Comparison of ENCODE assay signal across 8 cellular contexts in genomic region chr3:157160652-157161480, GRCh38. TPM values are rescaled to one million over a fixed set of nuclear protein-coding genes. Genes with fewer than 3 reads are reported as not detected.
DNase-seq lines count a peak whose midpoint lies in the region; ATAC-seq, FAIRE-seq and TF ChIP-seq lines count a peak whose summit lies in the region.

No MANE protein-coding gene starts in this region.

- H3K36me3 ChIP-seq in H1 (ENCODE audit: control insufficient read depth in 2 of 4, insufficient read depth in 4 of 4, low read length in 3 of 4): peaks cover 4 to 32% (median 27%) of the 10 kb centered on the region in 4 experiments

- 0 out of 2 replicates have a peak overlapping the region, but pooled peaks have one; percentile 5 for H2AFZ ChIP-seq in H1 (ENCODE audit: low read length)

- H2BK5ac ChIP-seq in H1 (ENCODE audit: low read depth, low read length): peak overlapping the region; percentile 90; the same call in 1 of the 2 replicates

- H2BK20ac ChIP-seq in H1 (ENCODE audit: low read length): no peak overlapping the region

- H2AK5ac ChIP-seq in H1 (ENCODE audit: low read depth, low read length): 0 out of 2 replicates have a peak overlapping the region, but pooled peaks have one; percentile 29

- peak overlapping the region; percentile 64 to 99 (median 96) for H3K9ac ChIP-seq in H1 (replicated peaks in 1 of 4; ENCODE audit: extremely low read depth in 1 of 4, low read depth in 3 of 4, low read length in 3 of 4)

- TF ChIP-seq CTCF in activated B cell treated with CpG ODN at 0.5 μM for 24 hours (IDR thresholded peaks at IDR 0.05) (no peak), H1 (IDR thresholded peaks at IDR 0.05; ENCODE audit: control extremely low read depth in 1 of 3, insufficient read depth in 1 of 3, low read depth in 1 of 3, low read length in 3 of 3) (no peak)

- WGBS in H1 (ENCODE audit: extremely low coverage in 1 of 2, insufficient coverage in 1 of 2, insufficient read length in 1 of 2, insufficient replicate concordance in 2 of 2, low coverage in 1 of 2, low lambda C conversion rate in 2 of 2, missing lambda C conversion rate in 1 of 2), 2 experiments: 22% methylated on average over 22 of the region's 22 CpGs; no CpG with 5 or more reads in 1 of the 2 experiments

- TF ChIP-seq RAD21 in H1 (IDR thresholded peaks at IDR 0.05 in 1 of 2, conservative IDR thresholded peaks at IDR 0.05 in 1 of 2; ENCODE audit: low read depth in 2 of 2, low read length in 2 of 2): no peak

- no peak overlapping the region for H3K4ac ChIP-seq in H1 (replicated peaks; ENCODE audit: insufficient read length, low read depth, low read length)

- no peak overlapping the region for H2BK120ac ChIP-seq in H1 (replicated peaks; ENCODE audit: low read depth, low read length)

- peak overlapping the region; percentile 92 for H4K5ac ChIP-seq in H1 (ENCODE audit: insufficient read length, low read depth, low read length)

- H3K4me3 ChIP-seq in H1 (ENCODE audit: extremely low read depth in 1 of 4, insufficient read depth in 2 of 4, low read depth in 3 of 4, low read length in 4 of 4): peak overlapping the region; percentile 60 to 91 (median 88)

- peak overlapping the region; percentile 96; the same call in 1 of the 2 replicates for H4K8ac ChIP-seq in H1 (ENCODE audit: extremely low read depth, insufficient read depth, low read length)

- no peaks in the 10 kb centered on the region for H3K27me3 ChIP-seq in H1 (replicated peaks in 1 of 4; ENCODE audit: control insufficient read depth in 3 of 4, extremely low read depth in 1 of 4, insufficient read depth in 3 of 4, low read length in 3 of 4)

- TF ChIP-seq EP300 in H1 (IDR thresholded peaks at IDR 0.05; ENCODE audit: borderline replicate concordance in 1 of 2, low read depth in 2 of 2, low read length in 2 of 2): no peak

- H3K14ac ChIP-seq in H1 (ENCODE audit: insufficient read length): no peak overlapping the region

- H3K79me1 ChIP-seq in H1 (ENCODE audit: low read depth, low read length): 0 out of 2 replicates have a peak, but pooled peaks cover 2% of the 10 kb centered on the region

- CTCF ChIA-PET in activated B cell treated with CpG ODN at 0.5 μM for 24 hours (lab: Charles Lee): interaction anchor here (1.0 to 5.3 kb wide), 4 partner anchors 11 to 44 kb away, joined by 3 to 49 read pairs (median 3); no protein-coding TSS in a partner anchor
- CTCF ChIA-PET in H1 (lab: Charles Lee; ENCODE audit: partially characterized antibody): interaction anchor here (0.6 to 6.0 kb wide), 9 partner anchors 12 to 340 kb away, joined by 3 to 80 read pairs (median 4); no protein-coding TSS in a partner anchor

- DNase-seq in AG08395 (ENCODE audit: low spot score) (peak; percentile 82), NCI-H2107 (lab: John Stamatoyannopoulos, UW) (peak; percentile 70), activated B cell treated with CpG ODN at 0.5 μM for 24 hours (no peak), H1 (ENCODE audit: low read depth in 1 of 2, low spot score in 2 of 2) (no peak), mesenteric fat pad (ENCODE audit: low spot score) (peak; percentile 92)
- peak; percentile 31 to 36 for DNase-seq in stimulated activated CD8-positive, alpha-beta memory T cell treated with anti-CD3 and anti-CD28 coated beads, Interleukin-7, amount 100 ng/mL, for 1 hour (ENCODE audit: low read depth in 2 of 2)

- peaks cover 47% of the 10 kb centered on the region for H3K36me3 Mint-ChIP-seq in activated B cell treated with CpG ODN at 0.5 μM for 24 hours (ENCODE audit: low read depth)

- H2BK12ac ChIP-seq in H1 (ENCODE audit: low read depth, low read length): peak overlapping the region; percentile 77; the same call in 1 of the 2 replicates

- H3K18ac ChIP-seq in H1 (ENCODE audit: extremely low read depth, low read length): peak overlapping the region; percentile 81; the same call in 1 of the 2 replicates

- FAIRE-seq in H1 (lab: Jason Lieb, UNC): no peak

- peaks cover 0 to 4% (median 2%) of the 10 kb centered on the region in 4 experiments; a peak in 6 of 7 replicates for H3K4me1 ChIP-seq in H1 (replicated peaks in 1 of 4; ENCODE audit: control insufficient read depth in 3 of 4, insufficient read depth in 4 of 4, low read length in 3 of 4)

- H3K23me2 ChIP-seq in H1 (ENCODE audit: low read depth, low read length): peaks cover 10% of the 10 kb centered on the region

- H4K20me1 ChIP-seq in H1 (replicated peaks in 1 of 2; ENCODE audit: control insufficient read depth in 1 of 2, insufficient read depth in 2 of 2, low read length in 2 of 2): peaks cover 3 to 8% of the 10 kb centered on the region in 2 experiments

- intact Hi-C loops in activated B cell treated with CpG ODN at 0.5 μM for 24 hours (cut with micrococcal nuclease): loop anchor here (1.0 to 5.0 kb wide), 12 partner anchors 14 to 1641 kb away; partner anchors contain the start of genes GMPS, MFSD1, SLC33A1 and SSR3

- H2BK15ac ChIP-seq in H1 (ENCODE audit: low read length): no peak overlapping the region

- peak overlapping the region; percentile 98 for H3K27ac ChIP-seq in H1 (ENCODE audit: low read depth, low read length)

- H3K4me1 Mint-ChIP-seq in activated B cell treated with CpG ODN at 0.5 μM for 24 hours: peaks cover 52% of the 10 kb centered on the region

- no peak overlapping the region for H3K56ac ChIP-seq in H1 (replicated peaks; ENCODE audit: insufficient read length, low read depth, low read length)

- no peaks in the 10 kb centered on the region for H3K9me3 ChIP-seq in H1 (ENCODE audit: insufficient read depth in 2 of 2, low read depth in 1 of 2, low read length in 1 of 2)

- TF ChIP-seq POLR2A in GM18505 (IDR thresholded peaks at IDR 0.05; ENCODE audit: borderline replicate concordance, extremely low read depth, insufficient read depth, insufficient read length): no peak
- TF ChIP-seq POLR2A in H1 (IDR thresholded peaks at IDR 0.05; ENCODE audit: control extremely low read depth in 1 of 2, low read depth in 2 of 2, low read length in 2 of 2): no peak

- peak overlapping the region; percentile 89 to 93 for H3K4me2 ChIP-seq in H1 (ENCODE audit: insufficient read depth in 1 of 2, low read depth in 2 of 2, low read length in 2 of 2)

- H3K9me3 Mint-ChIP-seq in activated B cell treated with CpG ODN at 0.5 μM for 24 hours: no peaks in the 10 kb centered on the region

- H3K27ac Mint-ChIP-seq in activated B cell treated with CpG ODN at 0.5 μM for 24 hours: peak overlapping the region; percentile 98

- ATAC-seq in GM18505 (IDR thresholded peaks at IDR 0.05; ENCODE audit: unreplicated experiment) (peak; percentile 31), HG02981 (IDR thresholded peaks at IDR 0.05; ENCODE audit: unreplicated experiment) (peak; percentile 30), activated B cell treated with CpG ODN at 0.5 μM for 24 hours (ENCODE audit: low read depth) (peak; percentile 48)

- H3K79me2 ChIP-seq in H1 (ENCODE audit: control insufficient read depth in 1 of 2, insufficient read depth in 2 of 2, low read length in 2 of 2): peaks cover 15 to 39% of the 10 kb centered on the region in 2 experiments; a peak in 3 of 4 replicates

- H3K23ac ChIP-seq in H1 (ENCODE audit: insufficient read length): no peak overlapping the region

- H4K91ac ChIP-seq in H1 (replicated peaks; ENCODE audit: insufficient read length, low read length): peak overlapping the region; percentile 86

- H3K27me3 Mint-ChIP-seq in activated B cell treated with CpG ODN at 0.5 μM for 24 hours: no peaks in the 10 kb centered on the region

- POLR2A ChIA-PET in activated B cell treated with CpG ODN at 0.5 μM for 24 hours (lab: Charles Lee): interaction anchor here (0.6 to 6.9 kb wide), 26 partner anchors 8 to 1355 kb away, joined by 3 to 660 read pairs (median 8); partner anchors contain the start of genes C3orf33, GMPS, LEKR1 and SSR3
- POLR2A ChIA-PET in H1 (lab: Charles Lee; ENCODE audit: partially characterized antibody): interaction anchor here (0.6 to 7.4 kb wide), 23 partner anchors 8 to 680 kb away, joined by 3 to 245 read pairs (median 6); partner anchors contain the start of gene SSR3

- H3K4me3 Mint-ChIP-seq in activated B cell treated with CpG ODN at 0.5 μM for 24 hours: peak overlapping the region; percentile 99

TF ChIP-seq in H1, 55 proteins besides CTCF, POLR2A, EP300 and RAD21:
- peak; percentile 73 for TF ChIP-seq CEBPB (IDR thresholded peaks at IDR 0.05; ENCODE audit: low read depth, low read length)
- no peak for TF ChIP-seq KDM5A (IDR thresholded peaks at IDR 0.05; ENCODE audit: low read length)

RNA-seq across cellular contexts. Expression of gene CCNL1, which starts 0.9 kb away (rescaled TPM):
- total RNA-seq in activated B cell treated with CpG ODN at 0.5 μM for 24 hours: 184 and 222 TPM in 2 replicates
- total RNA-seq in H1 (2021; fragmentation: NEBNext Ultra II Directional; extraction: Animal tissue kit (Norgen Biotek cat#: 25700)): 61.2 and 68.6 TPM in 2 replicates
- polyA plus RNA-seq in H1 (2011; rRNA removed): 64.5 and 87.6 TPM in 2 replicates
- 68.4 TPM for polyA plus RNA-seq in H1 (2011; cell fraction: cytosol; rRNA removed)
- polyA plus RNA-seq in H1 (2011; cell fraction: nucleus; rRNA removed): 330 TPM
- 40.6 to 54.1 TPM (median 46.0 TPM) in 4 replicates for polyA plus RNA-seq in H1 (2012, experiment 1 of 2)
- polyA plus RNA-seq in H1 (2012, experiment 2 of 2): 3.7 TPM
- 82.9 TPM for polyA plus RNA-seq in H1 (2013, experiment 1 of 2)
- 66.2 TPM for polyA plus RNA-seq in H1 (2013, experiment 2 of 2)
- polyA minus RNA-seq in H1 (2011; rRNA and poly(A)+ RNA removed): 76.1 and 90.5 TPM in 2 replicates
- polyA minus RNA-seq in H1 (2011; cell fraction: cytosol; rRNA and poly(A)+ RNA removed): 78.8 TPM
- polyA minus RNA-seq in H1 (2011; cell fraction: nucleus; rRNA and poly(A)+ RNA removed): 499 TPM
- 315 TPM for total RNA-seq in mesenteric fat pad

Comparison
In these comparisons a context has a peak if more than half of its experiments do, and no peak if none do; other contexts are left out.
1. DNase-seq: peak in AG08395 (single experiment), NCI-H2107 (single experiment), mesenteric fat pad (single experiment) and stimulated activated CD8-positive, alpha-beta memory T cell treated with anti-CD3 and anti-CD28 coated beads, Interleukin-7, amount 100 ng/mL, for 1 hour (2 of 2); none in activated B cell treated with CpG ODN at 0.5 μM for 24 hours (single experiment) and H1 (0 of 2).
2. Peak in every context shown above with its lines, with median percentiles within 50 percentile points of each other: ATAC-seq.